In the genomic region with DNA sequence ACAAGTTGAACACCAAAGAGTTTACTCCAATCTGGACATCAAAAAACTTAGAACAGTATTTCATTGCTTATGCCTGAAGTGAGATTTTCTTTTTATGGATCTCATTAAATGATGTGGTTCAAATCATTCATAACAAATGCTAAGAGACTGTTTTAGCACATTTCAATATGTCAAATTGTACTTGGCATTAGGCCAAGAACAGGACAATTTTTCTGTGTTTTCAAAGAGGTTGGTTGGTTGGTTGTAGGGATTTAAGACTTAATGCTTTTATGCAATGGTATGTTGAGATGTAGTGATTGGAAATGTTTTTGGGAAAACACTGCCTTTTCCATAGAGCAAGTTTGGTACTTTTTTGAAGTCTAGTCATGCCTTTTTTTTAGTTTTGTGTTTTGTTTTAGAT, we compare ENCODE assay signal across 28 cellular contexts.
"Had no signal": no experiment of that assay in that cellular context is flagged by ENCODE, and none has a peak within 500 bp of the region (broad histone marks: within the 10 kb centered on the region; RNA-seq: fewer than 3 reads in every experiment).

No MANE protein-coding gene starts in this region.

- H3K4me1 ChIP-seq: left ventricle myocardium inferior, prostate gland, stomach, suprapubic skin, tibial artery, upper lobe of right lung had no signal

- H3K27ac Mint-ChIP-seq: mesothelial cell of epicardium; naive B cell; natural killer cell; stimulated activated naive B cell treated with anti-CD40 and anti-IgM and Interleukin-4, amounts not matched to agents 10 μg/mL and 1 μg/mL and 100 μg/mL, for 72 hours had no signal

- H3K9me3 Mint-ChIP-seq: natural killer cell had no signal

- H3K36me3 Mint-ChIP-seq: mesothelial cell of epicardium; naive B cell; natural killer cell; stimulated activated naive B cell treated with anti-CD40 and anti-IgM and Interleukin-4, amounts not matched to agents 10 μg/mL and 1 μg/mL and 100 μg/mL, for 72 hours had no signal

- H3K4me3 ChIP-seq: left ventricle myocardium inferior, lung, ovary, prostate gland, skin epidermis, stomach, suprapubic skin, thoracic aorta, tibial artery, upper lobe of right lung had no signal

- H3K9me3 ChIP-seq: left ventricle myocardium inferior, ovary, prostate gland, stomach, suprapubic skin, thoracic aorta, tibial artery, upper lobe of right lung had no signal

- ATAC-seq: natural killer cell; right cardiac atrium; sciatic nerve; stimulated activated naive B cell treated with anti-CD40 and anti-IgM and Interleukin-4, amounts not matched to agents 10 μg/mL and 1 μg/mL and 100 μg/mL, for 72 hours; stimulated activated naive CD8-positive, alpha-beta T cell treated with anti-CD3 and anti-CD28 coated beads, Interleukin-15, Interleukin-2, amounts not matched to agents 100 U/mL and 50 U/mL, for 24 hours; upper lobe of right lung had no signal

- H3K4me3 Mint-ChIP-seq: mesothelial cell of epicardium; naive B cell; natural killer cell; stimulated activated naive B cell treated with anti-CD40 and anti-IgM and Interleukin-4, amounts not matched to agents 10 μg/mL and 1 μg/mL and 100 μg/mL, for 72 hours had no signal

- H3K4me1 Mint-ChIP-seq: mesothelial cell of epicardium, naive B cell, natural killer cell had no signal

- H3K27me3 Mint-ChIP-seq: naive B cell had no signal

- H3K27ac ChIP-seq: left ventricle myocardium inferior, ovary, prostate gland, skin epidermis, stomach, suprapubic skin, thoracic aorta, tibial artery, upper lobe of right lung had no signal

- H3K27me3 ChIP-seq: ovary, stomach, suprapubic skin, tibial artery, upper lobe of right lung had no signal

- FAIRE-seq: urothelium cell line had no signal

- DNase-seq: hippocampal formation; islet precursor cell; left ventricle myocardium inferior; mesendoderm; naive B cell; natural killer cell; ovary; posterior cingulate gyrus; retina; right cardiac atrium; stimulated activated CD4-positive, alpha-beta T cell treated with anti-CD3 and anti-CD28 coated beads, Interleukin-12 subunit alpha, Interleukin-12 subunit beta, amount 100 ng/mL, for 4 hours; stimulated activated CD4-positive, alpha-beta T cell treated with anti-CD3 and anti-CD28 coated beads, Interleukin-15, amount 100 ng/mL, for 24 hours; stimulated activated CD4-positive, alpha-beta T cell treated with anti-CD3 and anti-CD28 coated beads, Interleukin-2, amount 100 ng/mL, for 24 hours; stimulated activated CD4-positive, alpha-beta T cell treated with anti-CD3 and anti-CD28 coated beads, Interleukin-4, amount 100 ng/mL, for 1 hour; stimulated activated naive B cell treated with anti-CD40 and anti-IgM and Interleukin-4, amounts not matched to agents 10 μg/mL and 1 μg/mL and 100 μg/mL, for 72 hours; stimulated activated naive CD8-positive, alpha-beta T cell treated with anti-CD3 and anti-CD28 coated beads, Interleukin-15, Interleukin-2, amounts not matched to agents 100 U/mL and 50 U/mL, for 24 hours; stomach; tibial artery; trophoblast cell; upper lobe of right lung had no signal

- H3K36me3 ChIP-seq: left ventricle myocardium inferior, ovary, prostate gland, stomach, suprapubic skin, thoracic aorta, tibial artery, upper lobe of right lung had no signal
